Comparison of ENCODE assay signal across 18 cellular contexts in the genomic region with DNA sequence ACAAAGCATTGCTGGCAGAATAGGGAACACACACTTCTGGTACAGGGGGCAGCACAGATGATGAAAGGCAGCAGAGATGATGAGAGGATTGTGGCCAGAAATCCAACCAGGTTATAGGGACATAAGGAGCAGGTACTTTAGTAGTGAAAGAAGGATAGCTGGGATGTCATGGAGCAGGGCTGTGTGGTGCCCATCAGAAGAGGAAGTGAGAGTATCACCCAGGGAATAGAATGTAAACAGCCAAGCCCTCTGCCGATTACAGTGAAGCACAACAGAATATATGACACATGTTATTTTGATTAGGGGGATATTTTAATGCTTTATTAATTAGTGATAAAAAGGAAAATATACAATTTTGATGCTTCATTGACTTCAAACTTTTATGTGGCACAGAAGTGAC.
DNase-seq lines count a peak whose midpoint lies in the region; ATAC-seq and TF ChIP-seq lines count a peak whose summit lies in the region.
"Had no signal": no experiment of that assay in that cellular context is flagged by ENCODE, and none has a peak within 500 bp of the region (broad histone marks: within the 10 kb centered on the region; RNA-seq: fewer than 3 reads in every experiment).

No MANE protein-coding gene starts in this region.

- H3K9me3 ChIP-seq in upper lobe of right lung: no peaks in the 10 kb centered on the region
- no peaks in the 10 kb centered on the region for H3K9me3 ChIP-seq in WERI-Rb-1 (ENCODE audit: severe bottlenecking)
- H3K9me3 ChIP-seq: SK-N-SH had no signal

- no peak overlapping the region for H3K27ac ChIP-seq in upper lobe of right lung
- H3K27ac ChIP-seq in WERI-Rb-1: no peak overlapping the region
- H3K27ac ChIP-seq: 22Rv1, PC-9 had no signal

- H3K36me3 ChIP-seq in upper lobe of right lung: no peaks in the 10 kb centered on the region
- no peaks in the 10 kb centered on the region for H3K36me3 ChIP-seq in WERI-Rb-1

- H3K27me3 ChIP-seq in upper lobe of right lung (no peaks in the 10 kb centered on the region), WERI-Rb-1 (ENCODE audit: insufficient read depth, low read depth, severe bottlenecking) (no peaks in the 10 kb centered on the region)

- ATAC-seq in upper lobe of right lung: peak; percentile 61
- ATAC-seq: HCT116 had no signal

- H3K4me3 ChIP-seq in upper lobe of right lung (no peak overlapping the region), WERI-Rb-1 (ENCODE audit: low read depth, low read length) (no peak overlapping the region)
- H3K4me3 ChIP-seq: PC-9 had no signal

- DNase-seq in DMS53 (lab: John Stamatoyannopoulos, UW): peak; percentile 20
- no peak for DNase-seq in DMS53 treated with DMSO at 0.1 percent for 48 hours (lab: John Stamatoyannopoulos, UW; ENCODE audit: unreplicated experiment)
- DNase-seq in NAMALWA (ENCODE audit: low spot score): peak; percentile 19
- peak; percentile 5 for DNase-seq in OCI-M1 (lab: John Stamatoyannopoulos, UW)
- no peak for DNase-seq in upper lobe of right lung
- no peak for DNase-seq in WERI-Rb-1
- no peak for DNase-seq in activated gamma-delta T cell (lab: John Stamatoyannopoulos, UW)
- DNase-seq in D341Med (ENCODE audit: low spot score): no peak
- DNase-seq: CD8-positive, alpha-beta memory T cell; DMS79; NCI-H1105; NCI-H1694 treated with DMSO at 0.1 percent for 48 hours; NCI-H2171; NCI-H446 treated with DMSO at 0.1 percent for 48 hours; PC-9; SK-N-SH had no signal

- intact Hi-C loops in upper lobe of right lung (cut with DNase I): no loop called here

- TF ChIP-seq CTCF in upper lobe of right lung (IDR thresholded peaks at IDR 0.05) (no peak), WERI-Rb-1 (IDR thresholded peaks at IDR 0.05; ENCODE audit: low read depth, low read length) (no peak)

- H3K4me1 ChIP-seq in upper lobe of right lung: no peaks in the 10 kb centered on the region

Comparison
In these comparisons a context has a peak if more than half of its experiments do, and no peak if none do; other contexts are left out.
1. DNase-seq: peak in DMS53 (single experiment), NAMALWA (single experiment) and OCI-M1 (single experiment); none in DMS53 treated with DMSO at 0.1 percent for 48 hours (single experiment), upper lobe of right lung (single experiment), WERI-Rb-1 (single experiment), activated gamma-delta T cell (single experiment) and D341Med (single experiment).